Comparison of ENCODE assay signal across 11 cellular contexts in genomic region chr9:89536618-89537017, GRCh38. TPM values are rescaled to one million over a fixed set of nuclear protein-coding genes. Genes with fewer than 3 reads are reported as not detected.
DNase-seq lines count a peak whose midpoint lies in the region; ATAC-seq, FAIRE-seq and TF ChIP-seq lines count a peak whose summit lies in the region.
"Had no signal": no experiment of that assay in that cellular context is flagged by ENCODE, and none has a peak within 500 bp of the region (broad histone marks: within the 10 kb centered on the region; RNA-seq: fewer than 3 reads in every experiment).

No MANE protein-coding gene starts in this region.

- no peak for DNase-seq in CD4-positive, CD25-positive, alpha-beta regulatory T cell
- DNase-seq in HL-60 (ENCODE audit: low read depth in 1 of 2, low spot score in 1 of 2), result no peak
- no peak for DNase-seq in H1 (ENCODE audit: low read depth in 1 of 2, low spot score in 2 of 2)
- no peak for DNase-seq in 8988T
- no peak for DNase-seq in endodermal cell
- no peak for DNase-seq in NCI-H748 treated with DMSO at 0.1 percent for 48 hours (lab: John Stamatoyannopoulos, UW)
- DNase-seq: activated B cell treated with CpG ODN at 0.5 μM for 24 hours, left cardiac atrium had no signal

- no peaks in the 10 kb centered on the region for H3K79me2 ChIP-seq in H1 (ENCODE audit: control insufficient read depth in 1 of 2, insufficient read depth in 2 of 2, low read length in 2 of 2)

- TF ChIP-seq EP300 in H1 (IDR thresholded peaks at IDR 0.05; ENCODE audit: borderline replicate concordance in 1 of 2, low read depth in 2 of 2, low read length in 2 of 2), result no peak

- TF ChIP-seq RAD21 in H1 (IDR thresholded peaks at IDR 0.05 in 1 of 2, conservative IDR thresholded peaks at IDR 0.05 in 1 of 2; ENCODE audit: low read depth in 2 of 2, low read length in 2 of 2), result no peak

- peak overlapping the region; percentile 75 for H3K27ac ChIP-seq in CD4-positive, CD25-positive, alpha-beta regulatory T cell (ENCODE audit: insufficient read depth, low read length, poor library complexity, severe bottlenecking)
- H3K27ac ChIP-seq in HL-60 (replicated peaks) (peak overlapping the region; percentile 85), H1 (ENCODE audit: low read depth, low read length) (no peak overlapping the region), endodermal cell (ENCODE audit: low read depth, low read length) (no peak overlapping the region)
- H3K27ac ChIP-seq: cardiac muscle cell had no signal

- TF ChIP-seq CTCF in HL-60 (IDR thresholded peaks at IDR 0.05; ENCODE audit: insufficient read depth, low read length), result no peak
- TF ChIP-seq CTCF in H1 (IDR thresholded peaks at IDR 0.05; ENCODE audit: control extremely low read depth in 1 of 3, insufficient read depth in 1 of 3, low read depth in 1 of 3, low read length in 3 of 3), result no peak
- no peak for TF ChIP-seq CTCF in endodermal cell (conservative IDR thresholded peaks at IDR 0.05)

- peaks cover 31 to 95% (median 48%) of the 10 kb centered on the region in 4 donors for H3K4me1 Mint-ChIP-seq in CD4-positive, CD25-positive, alpha-beta regulatory T cell
- peaks cover 5% of the 10 kb centered on the region for H3K4me1 Mint-ChIP-seq in endodermal cell

- POLR2A ChIA-PET in H1 (lab: Charles Lee; ENCODE audit: partially characterized antibody), result no interaction called here

- peak overlapping the region; percentile 83 to 98 (median 92) for H3K27ac Mint-ChIP-seq in CD4-positive, CD25-positive, alpha-beta regulatory T cell
- H3K27ac Mint-ChIP-seq in endodermal cell, result no peak overlapping the region
- H3K27ac Mint-ChIP-seq: activated B cell treated with CpG ODN at 0.5 μM for 24 hours had no signal

- H3K36me3 Mint-ChIP-seq in CD4-positive, CD25-positive, alpha-beta regulatory T cell, result no peaks in the 10 kb centered on the region
- H3K36me3 Mint-ChIP-seq in endodermal cell (ENCODE audit: low read depth), result no peaks in the 10 kb centered on the region

- H2AFZ ChIP-seq in H1 (ENCODE audit: low read length), result no peak overlapping the region

- H2BK12ac ChIP-seq in H1 (ENCODE audit: low read depth, low read length), result no peak overlapping the region; the same call in 1 of the 2 replicates

- H3K4ac ChIP-seq in H1 (replicated peaks; ENCODE audit: insufficient read length, low read depth, low read length), result no peak overlapping the region

- peaks cover 5% of the 10 kb centered on the region; the same call in 1 of the 2 replicates for H3K23me2 ChIP-seq in H1 (ENCODE audit: low read depth, low read length)

- H3K4me1 ChIP-seq in CD4-positive, CD25-positive, alpha-beta regulatory T cell (ENCODE audit: control insufficient read depth, insufficient read depth, low read length, poor library complexity, severe bottlenecking), result peaks cover 67% of the 10 kb centered on the region
- H3K4me1 ChIP-seq in H1 (replicated peaks in 1 of 4; ENCODE audit: control insufficient read depth in 3 of 4, insufficient read depth in 4 of 4, low read length in 3 of 4), result no peaks in the 10 kb centered on the region; a peak in 1 of 7 replicates
- no peaks in the 10 kb centered on the region for H3K4me1 ChIP-seq in endodermal cell (ENCODE audit: control insufficient read depth, insufficient read depth, low read length)

- peaks cover 5% of the 10 kb centered on the region for H3K27me3 Mint-ChIP-seq in CD4-positive, CD25-positive, alpha-beta regulatory T cell
- no peaks in the 10 kb centered on the region for H3K27me3 Mint-ChIP-seq in endodermal cell (ENCODE audit: insufficient read depth)
- H3K27me3 Mint-ChIP-seq: activated B cell treated with CpG ODN at 0.5 μM for 24 hours had no signal

- CTCF ChIA-PET in H1 (lab: Charles Lee; ENCODE audit: partially characterized antibody), result interaction anchor here (2.3 kb wide), 1 partner anchor 12 kb away, joined by 10 read pairs; no protein-coding TSS in a partner anchor

- peaks cover 0 to 6% of the 10 kb centered on the region in 2 experiments for H4K20me1 ChIP-seq in H1 (replicated peaks in 1 of 2; ENCODE audit: control insufficient read depth in 1 of 2, insufficient read depth in 2 of 2, low read length in 2 of 2)

- no peak overlapping the region for H2BK5ac ChIP-seq in H1 (ENCODE audit: low read depth, low read length)

- WGBS in H1 (ENCODE audit: extremely low coverage in 1 of 2, insufficient coverage in 1 of 2, insufficient read length in 1 of 2, insufficient replicate concordance in 2 of 2, low coverage in 1 of 2, low lambda C conversion rate in 2 of 2, missing lambda C conversion rate in 1 of 2), 2 experiments, result 85% methylated on average over 5 of the region's 5 CpGs; no CpG with 5 or more reads in 1 of the 2 experiments
- WGBS in endodermal cell (ENCODE audit: insufficient coverage in 1 of 2, insufficient read length in 1 of 2), 2 experiments, result 85 to 93% methylated on average over 3 to 5 of the region's 5 CpGs

- no peaks in the 10 kb centered on the region for H3K36me3 ChIP-seq in CD4-positive, CD25-positive, alpha-beta regulatory T cell (ENCODE audit: control insufficient read depth, insufficient read depth, low read length)
- H3K36me3 ChIP-seq in H1 (ENCODE audit: control insufficient read depth in 2 of 4, insufficient read depth in 4 of 4, low read length in 3 of 4) (no peaks in the 10 kb centered on the region), endodermal cell (ENCODE audit: control insufficient read depth, insufficient read depth, low read length) (no peaks in the 10 kb centered on the region)
- H3K36me3 ChIP-seq: cardiac muscle cell had no signal

- TF ChIP-seq POLR2A in H1 (IDR thresholded peaks at IDR 0.05; ENCODE audit: control extremely low read depth in 1 of 2, low read depth in 2 of 2, low read length in 2 of 2), result no peak

- no peaks in the 10 kb centered on the region for H3K9me3 Mint-ChIP-seq in CD4-positive, CD25-positive, alpha-beta regulatory T cell
- H3K9me3 Mint-ChIP-seq in endodermal cell, result peaks cover 1% of the 10 kb centered on the region
- H3K9me3 Mint-ChIP-seq: activated B cell treated with CpG ODN at 0.5 μM for 24 hours had no signal

- H3K79me1 ChIP-seq in H1 (ENCODE audit: low read depth, low read length), result no peaks in the 10 kb centered on the region

- no peak overlapping the region for H3K23ac ChIP-seq in H1 (ENCODE audit: insufficient read length)

- H4K91ac ChIP-seq in H1 (replicated peaks; ENCODE audit: insufficient read length, low read length), result no peak overlapping the region

- no peak overlapping the region for H2BK120ac ChIP-seq in H1 (replicated peaks; ENCODE audit: low read depth, low read length)

- peak overlapping the region; percentile 72 to 79 (median 75) for H3K4me3 Mint-ChIP-seq in CD4-positive, CD25-positive, alpha-beta regulatory T cell
- no peak overlapping the region for H3K4me3 Mint-ChIP-seq in endodermal cell

- no peak overlapping the region for H3K4me2 ChIP-seq in H1 (ENCODE audit: insufficient read depth in 1 of 2, low read depth in 2 of 2, low read length in 2 of 2)

- no peak overlapping the region for H3K14ac ChIP-seq in H1 (ENCODE audit: insufficient read length)

- peak; percentile 36 to 44 for ATAC-seq in CD4-positive, CD25-positive, alpha-beta regulatory T cell (ENCODE audit: low read depth in 2 of 2)
- ATAC-seq in GM19351 (IDR thresholded peaks at IDR 0.05; ENCODE audit: unreplicated experiment), result peak; percentile 69
- ATAC-seq in GM21717 (IDR thresholded peaks at IDR 0.05; ENCODE audit: unreplicated experiment), result no peak
- ATAC-seq: left cardiac atrium had no signal

- no peaks in the 10 kb centered on the region for H3K27me3 ChIP-seq in CD4-positive, CD25-positive, alpha-beta regulatory T cell (ENCODE audit: control insufficient read depth, insufficient read depth, low read length)
- H3K27me3 ChIP-seq in HL-60 (ENCODE audit: insufficient read depth, poor library complexity, severe bottlenecking) (no peaks in the 10 kb centered on the region), H1 (replicated peaks in 1 of 4; ENCODE audit: control insufficient read depth in 3 of 4, extremely low read depth in 1 of 4, insufficient read depth in 3 of 4, low read length in 3 of 4) (no peaks in the 10 kb centered on the region), endodermal cell (ENCODE audit: control insufficient read depth, insufficient read depth, low read length, poor library complexity, severe bottlenecking) (no peaks in the 10 kb centered on the region)
- H3K27me3 ChIP-seq: cardiac muscle cell had no signal

- no peak overlapping the region for H2BK20ac ChIP-seq in H1 (ENCODE audit: low read length)

- peak overlapping the region; percentile 77 for H3K4me3 ChIP-seq in CD4-positive, CD25-positive, alpha-beta regulatory T cell (ENCODE audit: low read depth, low read length)
- H3K4me3 ChIP-seq in HL-60 (replicated peaks; ENCODE audit: insufficient read depth, low read length) (no peak overlapping the region), H1 (ENCODE audit: extremely low read depth in 1 of 4, insufficient read depth in 2 of 4, low read depth in 3 of 4, low read length in 4 of 4) (no peak overlapping the region), endodermal cell (ENCODE audit: low read length) (no peak overlapping the region)
- H3K4me3 ChIP-seq: cardiac muscle cell had no signal

- no peaks in the 10 kb centered on the region for H3K9me3 ChIP-seq in CD4-positive, CD25-positive, alpha-beta regulatory T cell (ENCODE audit: control insufficient read depth in 2 of 2, low read length in 2 of 2)
- no peaks in the 10 kb centered on the region for H3K9me3 ChIP-seq in H1 (ENCODE audit: insufficient read depth in 2 of 2, low read depth in 1 of 2, low read length in 1 of 2)
- no peaks in the 10 kb centered on the region for H3K9me3 ChIP-seq in endodermal cell (ENCODE audit: control insufficient read depth, low read length)

- no peak for FAIRE-seq in H1 (lab: Jason Lieb, UNC)

- no peak overlapping the region for H3K56ac ChIP-seq in H1 (replicated peaks; ENCODE audit: insufficient read length, low read depth, low read length)

- H2AK5ac ChIP-seq in H1 (ENCODE audit: low read depth, low read length), result 0 out of 2 replicates have a peak overlapping the region, but pooled peaks have one; percentile 44

- H4K5ac ChIP-seq in H1 (ENCODE audit: insufficient read length, low read depth, low read length), result no peak overlapping the region

- peak overlapping the region; percentile 48; the same call in 1 of the 2 replicates for H3K18ac ChIP-seq in H1 (ENCODE audit: extremely low read depth, low read length)

- H2BK15ac ChIP-seq in H1 (ENCODE audit: low read length), result no peak overlapping the region

- H3K9ac ChIP-seq in H1 (replicated peaks in 1 of 4; ENCODE audit: extremely low read depth in 1 of 4, low read depth in 3 of 4, low read length in 3 of 4), result no peak overlapping the region
- H3K9ac ChIP-seq in endodermal cell (ENCODE audit: extremely low read depth, low read length, poor library complexity, severe bottlenecking), result no peak overlapping the region

- no peak overlapping the region for H4K8ac ChIP-seq in H1 (ENCODE audit: extremely low read depth, insufficient read depth, low read length)

RNA-seq across cellular contexts. Expression of gene SEMA4D, which starts 38.7 kb away (rescaled TPM):
- total RNA-seq in CD4-positive, CD25-positive, alpha-beta regulatory T cell, result 480 TPM
- polyA plus RNA-seq in CD4-positive, CD25-positive, alpha-beta regulatory T cell, result 100 to 1,000 TPM in 1 of 4 donors, 10 to 100 TPM in 3; 67.5 to 108 (median 90.2) TPM
- 63.1 and 70.4 TPM in 2 replicates for total RNA-seq in H1 (2021; fragmentation: NEBNext Ultra II Directional; extraction: Animal tissue kit (Norgen Biotek cat#: 25700))
- 21.0 and 34.3 TPM in 2 replicates for polyA plus RNA-seq in H1 (2011; rRNA removed)
- 22.5 TPM for polyA plus RNA-seq in H1 (2011; cell fraction: cytosol; rRNA removed)
- 77.9 TPM for polyA plus RNA-seq in H1 (2011; cell fraction: nucleus; rRNA removed)
- polyA plus RNA-seq in H1 (2012, experiment 1 of 2), result 37.1 to 43.6 TPM (median 42.0 TPM) in 4 replicates
- polyA plus RNA-seq in H1 (2012, experiment 2 of 2), result 17.8 TPM
- 49.6 TPM for polyA plus RNA-seq in H1 (2013, experiment 1 of 2)
- 47.0 TPM for polyA plus RNA-seq in H1 (2013, experiment 2 of 2)
- polyA minus RNA-seq in H1 (2011; rRNA and poly(A)+ RNA removed), result 28.5 and 31.1 TPM in 2 replicates
- 39.3 TPM for polyA minus RNA-seq in H1 (2011; cell fraction: cytosol; rRNA and poly(A)+ RNA removed)
- polyA minus RNA-seq in H1 (2011; cell fraction: nucleus; rRNA and poly(A)+ RNA removed), result 60.8 TPM
- total RNA-seq in endodermal cell, result 10 to 100 TPM; 42.8 to 51.0 TPM
- polyA plus RNA-seq in endodermal cell (2013, experiment 1 of 2), result 19.7 TPM
- 18.5 TPM for polyA plus RNA-seq in endodermal cell (2013, experiment 2 of 2)

Comparison
In these comparisons a context has a peak if more than half of its experiments do, and no peak if none do; other contexts are left out.
1. H3K27ac ChIP-seq: peak in CD4-positive, CD25-positive, alpha-beta regulatory T cell (single experiment) and HL-60 (single experiment); none in H1 (single experiment) and endodermal cell (single experiment).